Comparison of ENCODE assay signal across 9 cellular contexts in the genomic region with DNA sequence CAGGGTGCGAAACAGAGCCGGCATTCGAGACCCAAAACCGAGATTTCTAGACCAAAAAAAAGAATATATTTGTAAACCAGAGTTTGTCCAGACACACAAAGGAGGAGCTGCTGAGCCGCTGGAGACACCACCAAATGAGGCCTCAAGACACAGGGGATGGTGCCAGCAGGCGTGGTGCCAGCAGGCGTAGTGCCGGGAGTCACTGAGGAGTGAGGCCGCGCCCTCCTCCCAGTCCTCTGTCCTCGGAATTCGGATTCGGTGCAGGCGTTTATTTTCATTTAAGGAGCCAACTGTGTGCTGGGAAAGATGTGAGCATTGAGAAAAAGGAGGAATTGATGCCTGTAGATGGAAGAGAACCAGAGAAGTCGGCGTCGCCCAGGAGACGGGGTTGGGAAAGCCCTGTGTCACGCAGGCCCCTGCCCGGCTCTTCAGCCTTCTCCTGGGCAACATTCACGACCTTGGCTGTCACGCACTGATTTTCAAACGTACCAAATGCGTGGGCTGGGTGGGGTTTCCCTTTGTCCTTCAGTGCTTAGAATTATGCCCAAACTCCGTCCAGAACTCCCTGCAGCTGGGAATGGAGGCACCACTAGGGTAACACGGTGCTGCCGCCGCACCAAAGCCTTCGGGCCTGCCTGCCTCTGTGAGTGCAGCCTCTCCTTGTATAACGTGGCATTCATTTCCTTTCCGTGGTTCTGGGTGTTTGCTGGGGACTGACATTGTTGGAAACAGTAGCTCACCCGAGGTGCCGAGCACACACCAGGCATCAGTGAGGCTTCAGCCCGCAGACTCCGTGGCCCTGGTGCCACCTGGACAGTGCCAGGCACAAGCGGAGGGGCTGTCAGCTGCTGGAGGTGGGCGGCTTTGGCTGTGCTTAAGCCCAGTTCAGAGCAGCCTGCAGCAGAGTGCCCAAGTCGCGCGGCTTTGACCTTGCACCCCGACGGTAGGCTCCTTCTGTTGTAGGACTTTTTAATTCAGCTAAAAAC. TPM values are rescaled to one million over a fixed set of nuclear protein-coding genes. Genes with fewer than 3 reads are reported as not detected.
A peak's percentile ranks its signal among the peaks of the same experiment; 100 is the strongest.
DNase-seq lines count a peak whose midpoint lies in the region; ATAC-seq and TF ChIP-seq lines count a peak whose summit lies in the region.
"Had no signal": no experiment of that assay in that cellular context is flagged by ENCODE, and none has a peak within 500 bp of the region (broad histone marks: within the 10 kb centered on the region; RNA-seq: fewer than 3 reads in every experiment).

No MANE protein-coding gene starts in this region.

- H3K27me3 Mint-ChIP-seq in activated CD4-positive, alpha-beta T cell treated with anti-CD3 and anti-CD28 coated beads, Interleukin-2, amount 10 ng/mL, durations not matched to agents 7 days and 5 days = no peaks in the 10 kb centered on the region

- H3K4me2 ChIP-seq in BLaER1 treated with 17β-estradiol and CSF1 and Interleukin-3, amounts not matched to agents 10 nM and 100 nM = peak overlapping the region; percentile 83 to 98 (median 93)
- no peak overlapping the region for H3K4me2 ChIP-seq in Karpas-422 (ENCODE audit: low read depth, low read length, poor library complexity, severe bottlenecking)

- intact Hi-C loops in ascending aorta (cut with DNase I) (loop anchor here (1.0 kb wide), 1 partner anchor 17 kb away; no protein-coding TSS in a partner anchor), left cardiac atrium (cut with DNase I) (no loop called here)

- no peak overlapping the region for H3K27ac Mint-ChIP-seq in activated CD4-positive, alpha-beta T cell treated with anti-CD3 and anti-CD28 coated beads, Interleukin-2, amount 10 ng/mL, durations not matched to agents 7 days and 5 days

- H3K4me3 ChIP-seq in BLaER1 treated with 17β-estradiol and CSF1 and Interleukin-3, amounts not matched to agents 10 nM and 100 nM = peak overlapping the region in 1 of 10 experiments; percentile 0; a peak in 1 of 20 replicates
- H3K4me3 ChIP-seq in ascending aorta (peak overlapping the region in 1 of 2 donors; percentile 5), Karpas-422 (ENCODE audit: low read length) (no peak overlapping the region)

- peaks cover 71 to 94% (median 85%) of the 10 kb centered on the region in 10 experiments for H3K4me1 ChIP-seq in BLaER1 treated with 17β-estradiol and CSF1 and Interleukin-3, amounts not matched to agents 10 nM and 100 nM
- H3K4me1 ChIP-seq in ascending aorta (peaks cover 4 to 11% of the 10 kb centered on the region in 2 donors), Karpas-422 (ENCODE audit: low read length) (no peaks in the 10 kb centered on the region)

- no peaks in the 10 kb centered on the region for H3K9me3 Mint-ChIP-seq in activated CD4-positive, alpha-beta T cell treated with anti-CD3 and anti-CD28 coated beads, Interleukin-2, amount 10 ng/mL, durations not matched to agents 7 days and 5 days

- POLR2A ChIA-PET in activated CD4-positive, alpha-beta T cell treated with anti-CD3 and anti-CD28 coated beads, Interleukin-2, amount 10 ng/mL, durations not matched to agents 7 days and 5 days (lab: Charles Lee) = no interaction called here

- H2AFZ ChIP-seq in Karpas-422 (ENCODE audit: low read length) = no peak overlapping the region

- H3K27me3 ChIP-seq in BLaER1 treated with 17β-estradiol and CSF1 and Interleukin-3, amounts not matched to agents 10 nM and 100 nM = peaks cover 56 to 91% (median 76%) of the 10 kb centered on the region in 11 experiments
- H3K27me3 ChIP-seq in ascending aorta = no peaks in the 10 kb centered on the region
- no peaks in the 10 kb centered on the region for H3K27me3 ChIP-seq in Karpas-422 (ENCODE audit: low read length)

- ATAC-seq in left cardiac atrium (peak; percentile 92 to 95), GM19463 (IDR thresholded peaks at IDR 0.05; ENCODE audit: unreplicated experiment) (no peak)

- no peaks in the 10 kb centered on the region for H3K79me2 ChIP-seq in Karpas-422 (ENCODE audit: low read length)

- peak overlapping the region in 6 of 11 experiments; percentile 50 to 79 (median 73); a peak in 11 of 22 replicates for H3K9ac ChIP-seq in BLaER1 treated with 17β-estradiol and CSF1 and Interleukin-3, amounts not matched to agents 10 nM and 100 nM
- H3K9ac ChIP-seq in Karpas-422 (ENCODE audit: low read length) = no peak overlapping the region

- DNase-seq in ascending aorta (ENCODE audit: low spot score in 2 of 2) = peak; percentile 68 to 95
- peak; percentile 94 for DNase-seq in left cardiac atrium
- peak; percentile 1 for DNase-seq in renal cortical epithelial cell (ENCODE audit: low read depth)
- no peak for DNase-seq in Karpas-422
- no peak for DNase-seq in activated T-cell treated with anti-CD3 and anti-CD28 coated beads, Interleukin-2, amount 50 U/mL, for 48 hours
- no peak for DNase-seq in activated CD4-positive, alpha-beta T cell treated with anti-CD3 and anti-CD28 coated beads, Interleukin-2, amount 10 ng/mL, durations not matched to agents 7 days and 5 days
- DNase-seq: NCI-H748 treated with DMSO at 0.1 percent for 48 hours had no signal

- peaks cover 12 to 31% (median 18%) of the 10 kb centered on the region in 11 experiments; a peak in 21 of 22 replicates for H3K36me3 ChIP-seq in BLaER1 treated with 17β-estradiol and CSF1 and Interleukin-3, amounts not matched to agents 10 nM and 100 nM
- H3K36me3 ChIP-seq in ascending aorta (peaks cover 6 to 15% of the 10 kb centered on the region in 2 donors), Karpas-422 (ENCODE audit: insufficient read depth, low read length) (no peaks in the 10 kb centered on the region)

- no peak overlapping the region for H3K4me3 Mint-ChIP-seq in activated CD4-positive, alpha-beta T cell treated with anti-CD3 and anti-CD28 coated beads, Interleukin-2, amount 10 ng/mL, durations not matched to agents 7 days and 5 days

- H3K9me3 ChIP-seq in BLaER1 treated with 17β-estradiol and CSF1 and Interleukin-3, amounts not matched to agents 10 nM and 100 nM (replicated peaks in 1 of 11) = peaks cover 0 to 10% (median 6%) of the 10 kb centered on the region in 11 experiments; a peak in 14 of 22 replicates
- H3K9me3 ChIP-seq in ascending aorta (no peaks in the 10 kb centered on the region), Karpas-422 (ENCODE audit: low read length) (no peaks in the 10 kb centered on the region)

- CTCF ChIA-PET in activated CD4-positive, alpha-beta T cell treated with anti-CD3 and anti-CD28 coated beads, Interleukin-2, amount 10 ng/mL, durations not matched to agents 7 days and 5 days (lab: Charles Lee) = interaction anchor here (2.0 kb wide), 1 partner anchor 13 kb away, joined by 7 read pairs; no protein-coding TSS in a partner anchor

- TF ChIP-seq CTCF in ascending aorta (IDR thresholded peaks at IDR 0.05) = peak in 2 of 3 experiments; percentile 20 to 37

- peaks cover 0 to 88% (median 55%) of the 10 kb centered on the region in 11 experiments; a peak in 18 of 22 replicates for H4K20me1 ChIP-seq in BLaER1 treated with 17β-estradiol and CSF1 and Interleukin-3, amounts not matched to agents 10 nM and 100 nM
- no peaks in the 10 kb centered on the region for H4K20me1 ChIP-seq in Karpas-422 (ENCODE audit: insufficient read depth, low read depth, low read length)

- peaks cover 33% of the 10 kb centered on the region for H3K4me1 Mint-ChIP-seq in activated CD4-positive, alpha-beta T cell treated with anti-CD3 and anti-CD28 coated beads, Interleukin-2, amount 10 ng/mL, durations not matched to agents 7 days and 5 days

- peak overlapping the region in 6 of 11 experiments; percentile 76 to 90 (median 85); a peak in 11 of 22 replicates for H3K27ac ChIP-seq in BLaER1 treated with 17β-estradiol and CSF1 and Interleukin-3, amounts not matched to agents 10 nM and 100 nM
- H3K27ac ChIP-seq in ascending aorta (peak overlapping the region; percentile 72 to 75), Karpas-422 (ENCODE audit: low read length) (no peak overlapping the region)

- H3K9me2 ChIP-seq in Karpas-422 (replicated peaks; ENCODE audit: insufficient read depth, low read length) = no peaks in the 10 kb centered on the region

- H3K36me3 Mint-ChIP-seq in activated CD4-positive, alpha-beta T cell treated with anti-CD3 and anti-CD28 coated beads, Interleukin-2, amount 10 ng/mL, durations not matched to agents 7 days and 5 days (ENCODE audit: low read depth) = peaks cover 39% of the 10 kb centered on the region

RNA-seq across cellular contexts. Expression of gene CHMP6, which starts 49.0 kb away (rescaled TPM):
- total RNA-seq in ascending aorta = 32.1 TPM
- 10 to 100 TPM; 17.4 to 19.1 TPM for total RNA-seq in left cardiac atrium
- total RNA-seq in renal cortical epithelial cell = 9.4 and 17.5 TPM in 2 replicates
- total RNA-seq in Karpas-422 (2014; rRNA removed; shearing (Covaris generic); ENCODE audit: low replicate concordance) = 16.1 and 23.1 TPM in 2 replicates
- total RNA-seq in activated CD4-positive, alpha-beta T cell treated with anti-CD3 and anti-CD28 coated beads, Interleukin-2, amount 10 ng/mL, durations not matched to agents 7 days and 5 days = 10 to 100 TPM; 31.3 to 32.9 TPM

Comparison
In these comparisons a context has a peak if more than half of its experiments do, and no peak if none do; other contexts are left out.
1. DNase-seq: peak in ascending aorta (2 of 2), left cardiac atrium (single experiment) and renal cortical epithelial cell (single experiment); none in Karpas-422 (single experiment), activated T-cell treated with anti-CD3 and anti-CD28 coated beads, Interleukin-2, amount 50 U/mL, for 48 hours (0 of 2) and activated CD4-positive, alpha-beta T cell treated with anti-CD3 and anti-CD28 coated beads, Interleukin-2, amount 10 ng/mL, durations not matched to agents 7 days and 5 days (single experiment).